8 cellular contexts compared by ENCODE assay signal in the genomic region with DNA sequence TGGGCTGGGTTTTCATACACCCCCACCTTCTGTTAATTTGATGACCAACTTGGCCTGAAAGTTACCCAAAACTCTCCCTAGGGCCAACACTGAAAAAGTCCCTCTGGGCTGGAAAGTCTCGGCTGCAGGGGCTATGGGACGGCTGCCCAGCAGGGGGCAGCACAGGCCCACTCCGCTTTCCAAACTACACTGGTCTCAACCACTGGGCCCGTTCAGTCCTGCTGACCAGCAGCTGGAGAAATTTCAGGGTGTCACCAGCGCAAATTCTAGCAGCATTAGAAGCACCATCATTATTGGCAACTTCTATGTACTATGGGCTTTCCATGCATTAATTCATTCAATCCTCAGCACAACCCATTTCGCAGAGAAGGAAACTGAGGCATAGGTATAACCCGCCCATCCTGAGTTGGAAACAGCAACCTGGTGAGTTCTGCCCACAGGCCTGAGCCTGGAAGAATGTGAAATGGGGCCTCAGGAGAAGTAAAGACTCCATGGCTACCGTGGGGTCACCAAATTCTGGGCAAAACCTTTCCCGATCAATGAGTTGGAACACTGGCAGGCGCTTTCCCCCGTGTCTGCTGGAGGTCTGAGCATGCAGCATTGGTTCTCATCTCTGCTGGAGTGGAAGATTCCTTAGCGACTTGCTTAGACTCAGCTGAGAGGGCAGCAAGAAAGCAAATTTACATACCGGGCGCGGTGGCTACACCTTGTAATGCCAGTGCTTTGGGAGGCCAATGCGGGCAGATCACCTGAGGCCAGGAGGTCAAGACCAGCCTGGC. TPM values are rescaled to one million over a fixed set of nuclear protein-coding genes. Genes with fewer than 3 reads are reported as not detected.
DNase-seq lines count a peak whose midpoint lies in the region; ATAC-seq, FAIRE-seq and TF ChIP-seq lines count a peak whose summit lies in the region.

No MANE protein-coding gene starts in this region.

- no peaks in the 10 kb centered on the region for H3K4me1 ChIP-seq in astrocyte (ENCODE audit: insufficient read depth, low read length)

- peaks cover 91% of the 10 kb centered on the region for H3K36me3 Mint-ChIP-seq in T-helper 2 cell treated with Interferon-gamma antibody and Interleukin-4, amounts not matched to agents 5 μg/mL and 100 μg/mL, for 36 hours (ENCODE audit: low read depth)
- H3K36me3 Mint-ChIP-seq in astrocyte (ENCODE audit: low read depth, unreplicated experiment): peaks cover 30% of the 10 kb centered on the region
- H3K36me3 Mint-ChIP-seq in immature natural killer cell: peaks cover 32 to 68% (median 44%) of the 10 kb centered on the region in 3 donors

- no peaks in the 10 kb centered on the region for H3K9me3 ChIP-seq in astrocyte (ENCODE audit: insufficient read depth, low read depth, low read length)

- H4K20me1 ChIP-seq in astrocyte (ENCODE audit: insufficient read depth, low read length): no peaks in the 10 kb centered on the region

- peak; percentile 47 for FAIRE-seq in astrocyte (lab: Jason Lieb, UNC)

- no peak overlapping the region for H2AFZ ChIP-seq in astrocyte (ENCODE audit: low read depth, low read length)

- no peaks in the 10 kb centered on the region for H3K27me3 ChIP-seq in astrocyte (ENCODE audit: insufficient read depth, low read length)

- TF ChIP-seq CTCF in astrocyte (IDR thresholded peaks at IDR 0.05; ENCODE audit: insufficient read depth, low read depth, low read length): peak; percentile 82

- no peak overlapping the region for H3K9ac ChIP-seq in astrocyte (ENCODE audit: low read length)

- H3K9me3 Mint-ChIP-seq in T-helper 2 cell treated with Interferon-gamma antibody and Interleukin-4, amounts not matched to agents 5 μg/mL and 100 μg/mL, for 36 hours: peaks cover 4% of the 10 kb centered on the region
- H3K9me3 Mint-ChIP-seq in astrocyte (ENCODE audit: unreplicated experiment) (peaks cover 2% of the 10 kb centered on the region), immature natural killer cell (no peaks in the 10 kb centered on the region)

- H3K36me3 ChIP-seq in astrocyte (ENCODE audit: insufficient read depth, low read length): peaks cover 7% of the 10 kb centered on the region

- no peak overlapping the region for H3K27ac Mint-ChIP-seq in T-helper 2 cell treated with Interferon-gamma antibody and Interleukin-4, amounts not matched to agents 5 μg/mL and 100 μg/mL, for 36 hours
- peak overlapping the region; percentile 18 for H3K27ac Mint-ChIP-seq in astrocyte (ENCODE audit: unreplicated experiment)
- peak overlapping the region; percentile 46 to 90 (median 80) for H3K27ac Mint-ChIP-seq in immature natural killer cell

- H3K79me2 ChIP-seq in astrocyte (ENCODE audit: insufficient read depth, low read length): no peaks in the 10 kb centered on the region

- peaks cover 9% of the 10 kb centered on the region for H3K4me1 Mint-ChIP-seq in T-helper 2 cell treated with Interferon-gamma antibody and Interleukin-4, amounts not matched to agents 5 μg/mL and 100 μg/mL, for 36 hours (ENCODE audit: low read depth)
- H3K4me1 Mint-ChIP-seq in astrocyte (ENCODE audit: low read depth, unreplicated experiment): no peaks in the 10 kb centered on the region
- H3K4me1 Mint-ChIP-seq in immature natural killer cell: peaks cover 18 to 28% of the 10 kb centered on the region in 2 donors

- no peak overlapping the region for H3K4me3 Mint-ChIP-seq in T-helper 2 cell treated with Interferon-gamma antibody and Interleukin-4, amounts not matched to agents 5 μg/mL and 100 μg/mL, for 36 hours
- H3K4me3 Mint-ChIP-seq in astrocyte (ENCODE audit: unreplicated experiment) (no peak overlapping the region), immature natural killer cell (no peak overlapping the region)

- ATAC-seq in HG03432 (IDR thresholded peaks at IDR 0.05; ENCODE audit: unreplicated experiment): peak; percentile 76
- ATAC-seq in HG03045 (IDR thresholded peaks at IDR 0.05; ENCODE audit: unreplicated experiment): no peak

- no peak overlapping the region for H3K4me3 ChIP-seq in astrocyte (ENCODE audit: insufficient read depth, low read depth, low read length)

- H3K27ac ChIP-seq in astrocyte (ENCODE audit: low read depth, low read length): no peak overlapping the region

- H3K27me3 Mint-ChIP-seq in T-helper 2 cell treated with Interferon-gamma antibody and Interleukin-4, amounts not matched to agents 5 μg/mL and 100 μg/mL, for 36 hours (ENCODE audit: low read depth): no peaks in the 10 kb centered on the region
- no peaks in the 10 kb centered on the region for H3K27me3 Mint-ChIP-seq in astrocyte (ENCODE audit: low read depth, unreplicated experiment)
- H3K27me3 Mint-ChIP-seq in immature natural killer cell (ENCODE audit: low read depth in 3 of 3): peaks cover 3 to 23% (median 17%) of the 10 kb centered on the region in 3 donors

- DNase-seq in NCI-H524 (lab: John Stamatoyannopoulos, UW) (peak; percentile 34 to 70), NCI-H524 treated with DMSO at 0.1 percent for 48 hours (lab: John Stamatoyannopoulos, UW) (no peak), astrocyte (ENCODE audit: low read depth) (no peak), immature natural killer cell (peak; percentile 53 to 65 (median 65))
- peak; percentile 44 for DNase-seq in T-helper 2 cell treated with Interferon-gamma antibody and Interleukin-4, amounts not matched to agents 5 μg/mL and 100 μg/mL, for 36 hours (ENCODE audit: low spot score)
- DNase-seq in stimulated activated CD4-positive, alpha-beta T cell treated with anti-CD3 and anti-CD28 coated beads, Interleukin-2, amount 100 ng/mL, for 4 hours (ENCODE audit: low read depth): peak; percentile 24

- H3K4me2 ChIP-seq in astrocyte (ENCODE audit: low read length): no peak overlapping the region

RNA-seq across cellular contexts. Expression of gene ORM2, which starts 9.7 kb away (rescaled TPM):
- not detected in 2 replicates for total RNA-seq in astrocyte
- not detected for polyA plus RNA-seq in immature natural killer cell

RNA-seq across cellular contexts. Expression of gene ORM1, which starts 16.4 kb away (rescaled TPM):
- not detected in 2 replicates for total RNA-seq in astrocyte
- not detected for polyA plus RNA-seq in immature natural killer cell

RNA-seq across cellular contexts. Expression of gene AKNA, which starts 48.5 kb away (rescaled TPM):
- total RNA-seq in astrocyte: 16.0 and 16.4 TPM in 2 replicates
- 10 to 100 TPM in 2 of 3 donors, 1 to 10 TPM in 1; 4.0 to 56.3 (median 13.8) TPM for polyA plus RNA-seq in immature natural killer cell

Comparison
In these comparisons a context has a peak if more than half of its experiments do, and no peak if none do; other contexts are left out.
1. DNase-seq: peak in NCI-H524 (2 of 2), T-helper 2 cell treated with Interferon-gamma antibody and Interleukin-4, amounts not matched to agents 5 μg/mL and 100 μg/mL, for 36 hours (single experiment), immature natural killer cell (3 of 3) and stimulated activated CD4-positive, alpha-beta T cell treated with anti-CD3 and anti-CD28 coated beads, Interleukin-2, amount 100 ng/mL, for 4 hours (single experiment); none in NCI-H524 treated with DMSO at 0.1 percent for 48 hours (single experiment) and astrocyte (single experiment).